8 cellular contexts compared by ENCODE assay signal in genomic region chr3:184513276-184514150, GRCh38. TPM values are rescaled to one million over a fixed set of nuclear protein-coding genes. Genes with fewer than 3 reads are reported as not detected.
DNase-seq lines count a peak whose midpoint lies in the region; ATAC-seq and TF ChIP-seq lines count a peak whose summit lies in the region.

No MANE protein-coding gene starts in this region.

- intact Hi-C loops in vagina (cut with DNase I) = loop anchor here (10.0 kb wide), 2 partner anchors 139 to 229 kb away; partner anchors contain the start of gene THPO

- peak; percentile 77 for ATAC-seq in HG02763 (IDR thresholded peaks at IDR 0.05; ENCODE audit: unreplicated experiment)

- peak overlapping the region; percentile 40 for H3K27ac ChIP-seq in vagina

- in situ Hi-C loops in G401 (cut with HindIII; ENCODE audit: low sequenced_read_pairs) = no loop called here
- in situ Hi-C loops in astrocyte of the cerebellum (cut with HindIII; ENCODE audit: low sequenced_read_pairs) = no loop called here

- H3K4me1 ChIP-seq in vagina = peaks cover 14% of the 10 kb centered on the region

- H3K36me3 ChIP-seq in vagina = no peaks in the 10 kb centered on the region

- H3K27me3 ChIP-seq in vagina = no peaks in the 10 kb centered on the region

- DNase-seq in G401 (ENCODE audit: low spot score) = peak; percentile 92
- peak; percentile 66 for DNase-seq in NCI-H1694 treated with DMSO at 0.1 percent for 48 hours (lab: John Stamatoyannopoulos, UW)
- peak; percentile 52 for DNase-seq in T-helper 22 cell (ENCODE audit: low read depth)
- DNase-seq in astrocyte of the cerebellum (ENCODE audit: low read depth) = peak; percentile 58
- peak; percentile 50 to 60 for DNase-seq in hippocampal formation (lab: John Stamatoyannopoulos, UW)
- peak; percentile 93 for DNase-seq in retina
- peak in 1 of 2 donors; percentile 82 for DNase-seq in vagina (ENCODE audit: extremely low spot score in 2 of 2)

- peak overlapping the region; percentile 34 for H3K4me3 ChIP-seq in astrocyte of the cerebellum (ENCODE audit: low read depth, low read length)
- peak overlapping the region; percentile 44 to 45 for H3K4me3 ChIP-seq in vagina

- TF ChIP-seq POLR2A in vagina (IDR thresholded peaks at IDR 0.05) = no peak

- H3K9me3 ChIP-seq in vagina = no peaks in the 10 kb centered on the region

- peak; percentile 84 for TF ChIP-seq CTCF in astrocyte of the cerebellum (IDR thresholded peaks at IDR 0.05; ENCODE audit: low read depth, low read length, missing control alignments)
- peak; percentile 68 to 80 (median 80) for TF ChIP-seq CTCF in vagina (IDR thresholded peaks at IDR 0.05)

RNA-seq across cellular contexts. Expression of gene EPHB3, which starts 48.1 kb away (rescaled TPM):
- 2.8 and 3.9 TPM in 2 replicates for total RNA-seq in G401 (2014; rRNA removed; shearing (Covaris generic))
- 17.7 TPM for total RNA-seq in vagina
